Comparison of ENCODE assay signal across 8 cellular contexts in the genomic region with DNA sequence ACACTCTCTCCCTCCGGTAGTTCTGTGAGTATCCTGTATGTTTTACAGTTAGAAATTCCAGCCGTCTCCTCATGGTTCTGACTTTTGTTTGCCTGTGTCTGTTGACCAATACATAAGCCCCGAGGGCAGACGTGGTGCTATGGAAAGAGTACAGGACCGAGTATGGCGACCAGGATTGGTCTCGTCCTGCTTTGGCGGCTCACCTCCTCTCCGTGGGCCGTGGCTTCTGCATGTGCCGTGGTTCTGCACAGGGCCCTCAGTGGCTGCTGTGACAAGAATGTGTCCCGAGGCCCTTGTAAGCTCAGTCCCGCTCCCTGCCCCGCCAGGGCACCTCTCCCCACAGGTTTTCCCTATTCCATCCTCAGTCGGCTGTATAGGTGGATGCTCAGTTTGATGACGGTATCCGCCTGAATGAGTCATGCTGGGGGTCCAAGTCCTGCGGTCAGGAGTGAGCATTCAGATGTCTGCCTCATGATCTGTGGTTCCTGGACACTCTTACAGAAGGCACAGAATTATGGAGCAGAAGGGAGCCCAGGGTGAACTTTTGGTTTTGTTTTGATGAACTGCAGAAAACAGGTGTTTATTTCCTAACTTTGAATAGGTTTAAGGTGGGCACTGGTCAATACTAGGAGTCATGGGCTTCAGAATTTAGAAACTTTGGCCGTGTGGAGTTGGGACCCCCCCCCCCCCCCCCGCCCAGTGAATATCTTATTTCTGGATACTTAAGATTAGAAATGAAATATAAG. TPM values are rescaled to one million over a fixed set of nuclear protein-coding genes. Genes with fewer than 3 reads are reported as not detected.
DNase-seq lines count a peak whose midpoint lies in the region; ATAC-seq and TF ChIP-seq lines count a peak whose summit lies in the region.

No MANE protein-coding gene starts in this region.

- peaks cover 43% of the 10 kb centered on the region for H3K4me1 ChIP-seq in BLaER1
- H3K4me1 ChIP-seq in HUES64 (ENCODE audit: insufficient read depth, low read length): peaks cover 4% of the 10 kb centered on the region; the same call in 1 of the 2 replicates
- H3K4me1 ChIP-seq in body of pancreas: peaks cover 27% of the 10 kb centered on the region
- H3K4me1 ChIP-seq in lower lobe of right lung: peaks cover 27% of the 10 kb centered on the region

- H4K20me1 ChIP-seq in BLaER1: peaks cover 52% of the 10 kb centered on the region

- TF ChIP-seq CTCF in body of pancreas (IDR thresholded peaks at IDR 0.05): no peak
- TF ChIP-seq CTCF in lower lobe of right lung (IDR thresholded peaks at IDR 0.05): no peak

- H3K27ac ChIP-seq in BLaER1 (peak overlapping the region; percentile 89), HUES64 (ENCODE audit: low read depth, low read length) (no peak overlapping the region), body of pancreas (peak overlapping the region in 3 of 4 donors; percentile 58 to 82 (median 73)), lower lobe of right lung (peak overlapping the region; percentile 82)

- TF ChIP-seq POLR2A in body of pancreas (IDR thresholded peaks at IDR 0.05): no peak

- peak overlapping the region; percentile 86 for H3K4me2 ChIP-seq in BLaER1

- H3K9ac ChIP-seq in BLaER1 (peak overlapping the region; percentile 89), HUES64 (ENCODE audit: low read depth, low read length) (peak overlapping the region; percentile 73)

- H3K36me3 ChIP-seq in BLaER1 (peaks cover 43% of the 10 kb centered on the region), HUES64 (ENCODE audit: insufficient read depth, low read length) (peaks cover 33% of the 10 kb centered on the region), body of pancreas (replicated peaks in 1 of 2; ENCODE audit: insufficient read depth in 1 of 2, low read depth in 2 of 2) (peaks cover 3 to 12% of the 10 kb centered on the region in 2 donors), lower lobe of right lung (peaks cover 33% of the 10 kb centered on the region)

- DNase-seq in body of pancreas (no peak), lower lobe of right lung (no peak), UCSD-AML1 (lab: John Stamatoyannopoulos, UW; ENCODE audit: unreplicated experiment) (no peak)

- intact Hi-C loops in body of pancreas (cut with DNase I): no loop called here
- intact Hi-C loops in lower lobe of right lung (cut with DNase I): no loop called here

- H3K4me3 ChIP-seq in BLaER1: peak overlapping the region; percentile 91
- H3K4me3 ChIP-seq in HUES64 (ENCODE audit: low read length): peak overlapping the region; percentile 83
- peak overlapping the region; percentile 58 to 99 for H3K4me3 ChIP-seq in body of pancreas
- H3K4me3 ChIP-seq in lower lobe of right lung: peak overlapping the region; percentile 83

- no peaks in the 10 kb centered on the region for H3K9me3 ChIP-seq in BLaER1
- H3K9me3 ChIP-seq in HUES64 (ENCODE audit: insufficient read depth, low read depth, low read length): no peaks in the 10 kb centered on the region
- no peaks in the 10 kb centered on the region for H3K9me3 ChIP-seq in body of pancreas
- H3K9me3 ChIP-seq in lower lobe of right lung: no peaks in the 10 kb centered on the region

- no peak for ATAC-seq in body of pancreas
- ATAC-seq in lower lobe of right lung: no peak
- ATAC-seq in HG03571 (IDR thresholded peaks at IDR 0.05; ENCODE audit: unreplicated experiment): no peak
- no peak for ATAC-seq in HG03354 (IDR thresholded peaks at IDR 0.05; ENCODE audit: poor library complexity, severe bottlenecking, unreplicated experiment)
- ATAC-seq in GM18907 (IDR thresholded peaks at IDR 0.05; ENCODE audit: unreplicated experiment): no peak

- WGBS in HUES64: 42% methylated on average over 18 of the region's 20 CpGs
- 13 to 17% methylated on average over 18 to 20 of the region's 20 CpGs for WGBS in body of pancreas, 2 donors

- H3K27me3 ChIP-seq in BLaER1 (peaks cover 14% of the 10 kb centered on the region; the same call in 1 of the 2 replicates), HUES64 (ENCODE audit: insufficient read depth, low read length) (no peaks in the 10 kb centered on the region), body of pancreas (no peaks in the 10 kb centered on the region), lower lobe of right lung (ENCODE audit: low read depth) (no peaks in the 10 kb centered on the region)

RNA-seq across cellular contexts. Expression of gene ARFGAP1, which starts 1.2 kb away (rescaled TPM):
- 53.6 TPM for polyA plus RNA-seq in HUES64 (2013, experiment 1 of 2)
- 54.6 TPM for polyA plus RNA-seq in HUES64 (2013, experiment 2 of 2)
- total RNA-seq in body of pancreas: 100 to 1,000 TPM in 1 of 2 donors, 10 to 100 TPM in 1; 52.7 to 162 TPM
- 66.2 TPM for total RNA-seq in lower lobe of right lung

RNA-seq across cellular contexts. Expression of gene COL20A1, which starts 19.2 kb away (rescaled TPM):
- 0.20 TPM for polyA plus RNA-seq in HUES64 (2013, experiment 1 of 2)
- polyA plus RNA-seq in HUES64 (2013, experiment 2 of 2): 0.25 TPM
- total RNA-seq in body of pancreas (not detected), lower lobe of right lung (not detected)

RNA-seq across cellular contexts. Expression of gene NKAIN4, which starts 19.5 kb away (rescaled TPM):
- 5.2 TPM for polyA plus RNA-seq in HUES64 (2013, experiment 1 of 2)
- 7.4 TPM for polyA plus RNA-seq in HUES64 (2013, experiment 2 of 2)
- total RNA-seq in body of pancreas (not detected), lower lobe of right lung (not detected)

RNA-seq across cellular contexts. Expression of gene BIRC7, which starts 38.1 kb away (rescaled TPM):
- not detected for polyA plus RNA-seq in HUES64 (2013, experiment 1 of 2)
- not detected for polyA plus RNA-seq in HUES64 (2013, experiment 2 of 2)
- not detected for total RNA-seq in body of pancreas
- total RNA-seq in lower lobe of right lung: 15.9 TPM

RNA-seq across cellular contexts. Expression of gene YTHDF1, which starts 57.9 kb away (rescaled TPM):
- polyA plus RNA-seq in HUES64 (2013, experiment 1 of 2): 43.6 TPM
- polyA plus RNA-seq in HUES64 (2013, experiment 2 of 2): 40.4 TPM
- total RNA-seq in body of pancreas (10 to 100 TPM; 15.8 to 16.2 TPM), lower lobe of right lung (33.4 TPM)
